In the genomic region with DNA sequence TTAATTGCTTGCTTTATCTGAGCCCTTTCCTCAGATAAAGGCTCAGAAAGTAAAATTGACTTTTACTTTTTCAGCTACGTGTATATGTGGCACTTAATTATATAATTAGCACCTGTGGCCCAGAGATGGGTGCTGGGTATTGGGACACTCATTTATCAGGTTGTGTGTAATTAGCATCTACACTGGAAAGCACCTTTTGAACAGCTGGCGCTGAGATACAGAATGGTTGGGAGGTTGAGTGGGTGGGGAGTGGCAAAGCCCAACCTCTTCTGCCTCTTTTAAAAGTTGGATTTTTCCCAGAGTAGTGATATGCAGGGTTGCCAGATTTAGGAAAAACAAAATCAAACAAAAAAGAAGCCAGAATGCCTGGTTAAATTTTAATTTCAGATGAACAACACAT, we compare ENCODE assay signal across 16 cellular contexts. TPM values are rescaled to one million over a fixed set of nuclear protein-coding genes. Genes with fewer than 3 reads are reported as not detected.
DNase-seq lines count a peak whose midpoint lies in the region; ATAC-seq and TF ChIP-seq lines count a peak whose summit lies in the region.
"Had no signal": no experiment of that assay in that cellular context is flagged by ENCODE, and none has a peak within 500 bp of the region (broad histone marks: within the 10 kb centered on the region; RNA-seq: fewer than 3 reads in every experiment).

No MANE protein-coding gene starts in this region.

- TF ChIP-seq CTCF in right atrium auricular region (IDR thresholded peaks at IDR 0.05) (no peak), gastroesophageal sphincter (IDR thresholded peaks at IDR 0.05) (no peak), lower leg skin (IDR thresholded peaks at IDR 0.05) (no peak)

- peaks cover 31% of the 10 kb centered on the region for H3K4me1 ChIP-seq in right cardiac atrium (ENCODE audit: control insufficient read depth, insufficient read depth, low read length)
- H3K4me1 ChIP-seq in right atrium auricular region: peaks cover 0 to 92% of the 10 kb centered on the region in 2 donors
- H3K4me1 ChIP-seq in subcutaneous abdominal adipose tissue (ENCODE audit: control insufficient read depth in 5 of 5, insufficient read depth in 5 of 5, low read length in 5 of 5): peaks cover 10 to 80% (median 67%) of the 10 kb centered on the region in 5 donors
- H3K4me1 ChIP-seq in gastroesophageal sphincter: peaks cover 13 to 100% (median 44%) of the 10 kb centered on the region in 3 donors

- TF ChIP-seq EP300 in gastroesophageal sphincter (IDR thresholded peaks at IDR 0.05): no peak

- H3K36me3 ChIP-seq in right atrium auricular region (no peaks in the 10 kb centered on the region), subcutaneous abdominal adipose tissue (ENCODE audit: control insufficient read depth in 5 of 5, insufficient read depth in 5 of 5, low read length in 5 of 5) (no peaks in the 10 kb centered on the region), gastroesophageal sphincter (no peaks in the 10 kb centered on the region)
- H3K36me3 ChIP-seq: ascending aorta had no signal

- H3K27ac ChIP-seq in right cardiac atrium (ENCODE audit: low read length) (peak overlapping the region; percentile 36), right atrium auricular region (peak overlapping the region in 1 of 2 donors; percentile 38), subcutaneous abdominal adipose tissue (ENCODE audit: low read depth, low read length) (peak overlapping the region; percentile 79), gastroesophageal sphincter (peak overlapping the region in 1 of 4 donors; percentile 41)
- H3K27ac ChIP-seq: ascending aorta, C4-2B had no signal

- ATAC-seq in right cardiac atrium (no peak), HG02870 (IDR thresholded peaks at IDR 0.05; ENCODE audit: unreplicated experiment) (peak; percentile 71), gastroesophageal sphincter (no peak)

- intact Hi-C loops in right cardiac atrium (cut with DNase I): no loop called here
- intact Hi-C loops in lower leg skin (cut with DNase I; ENCODE audit: low total_unique reads): no loop called here

- TF ChIP-seq POLR2A in gastroesophageal sphincter (IDR thresholded peaks at IDR 0.05): no peak
- no peak for TF ChIP-seq POLR2A in lower leg skin (IDR thresholded peaks at IDR 0.05)

- no peak overlapping the region for H3K4me3 ChIP-seq in right cardiac atrium (ENCODE audit: low read length)
- H3K4me3 ChIP-seq in right atrium auricular region: no peak overlapping the region
- no peak overlapping the region for H3K4me3 ChIP-seq in subcutaneous abdominal adipose tissue (ENCODE audit: low read depth in 1 of 5, low read length in 5 of 5)
- no peak overlapping the region for H3K4me3 ChIP-seq in gastroesophageal sphincter
- no peak overlapping the region for H3K4me3 ChIP-seq in lower leg skin (ENCODE audit: low read depth, poor library complexity, severe bottlenecking)
- H3K4me3 ChIP-seq: ascending aorta had no signal

- H3K27me3 ChIP-seq in right cardiac atrium (ENCODE audit: control insufficient read depth, insufficient read depth): no peaks in the 10 kb centered on the region
- no peaks in the 10 kb centered on the region for H3K27me3 ChIP-seq in right atrium auricular region
- H3K27me3 ChIP-seq in subcutaneous abdominal adipose tissue (ENCODE audit: control insufficient read depth in 5 of 5, insufficient read depth in 4 of 5, low read length in 5 of 5): no peaks in the 10 kb centered on the region
- H3K27me3 ChIP-seq in gastroesophageal sphincter: no peaks in the 10 kb centered on the region
- H3K27me3 ChIP-seq: ascending aorta had no signal

- H3K9me3 ChIP-seq in right cardiac atrium (ENCODE audit: control insufficient read depth, low read length) (no peaks in the 10 kb centered on the region), right atrium auricular region (peaks cover 0 to 7% of the 10 kb centered on the region in 2 donors), subcutaneous abdominal adipose tissue (ENCODE audit: control insufficient read depth in 5 of 5, low read length in 5 of 5) (no peaks in the 10 kb centered on the region), gastroesophageal sphincter (no peaks in the 10 kb centered on the region)
- H3K9me3 ChIP-seq: ascending aorta had no signal

- H3K9ac ChIP-seq in subcutaneous abdominal adipose tissue (ENCODE audit: low read length in 5 of 5): peak overlapping the region in 1 of 5 donors; percentile 33

- DNase-seq in right cardiac atrium (no peak), right atrium auricular region (ENCODE audit: low spot score) (no peak), NCI-H1417 treated with DMSO at 0.1 percent for 48 hours (lab: John Stamatoyannopoulos, UW) (peak; percentile 92), lower leg skin (ENCODE audit: low spot score in 2 of 2) (no peak), ecto neural progenitor cell (ENCODE audit: low spot score) (no peak)
- DNase-seq: activated CD4-positive, alpha-beta T cell treated with anti-CD3 and anti-CD28 coated beads, Interleukin-2, amount 10 ng/mL, durations not matched to agents 24 days and 14 days; activated CD8-positive, alpha-beta memory T cell treated with anti-CD3 and anti-CD28 coated beads, Interleukin-2, amount 50 U/mL, for 4 hours; DMS153; hypothalamus; IMR-90; NK-92 treated with Interleukin-12 subunit alpha and Interleukin-12 subunit beta, amount 100 ng/mL, for 24 hours had no signal

- 63% methylated on average over 2 of the region's 2 CpGs for WGBS in right cardiac atrium
- WGBS in gastroesophageal sphincter (ENCODE audit: low coverage in 1 of 2), 2 donors: 37 to 60% methylated on average over 2 of the region's 2 CpGs
- 56 to 57% methylated on average over 2 of the region's 2 CpGs for WGBS in lower leg skin, 2 donors

RNA-seq across cellular contexts. Expression of gene SPTBN1, which starts 23.9 kb away (rescaled TPM):
- total RNA-seq in right cardiac atrium (100 to 1,000 TPM; 304 to 348 (median 336) TPM), right atrium auricular region (100 to 1,000 TPM; 265 to 382 TPM), gastroesophageal sphincter (100 to 1,000 TPM; 353 to 606 (median 498) TPM), lower leg skin (100 to 1,000 TPM; 132 to 239 (median 195) TPM)
- polyA plus RNA-seq in right cardiac atrium: 141 TPM
